In genomic region chr2:202090530-202090929, GRCh38 we compare ENCODE assay signal across 20 cellular contexts. TPM values are rescaled to one million over a fixed set of nuclear protein-coding genes. Genes with fewer than 3 reads are reported as not detected.
DNase-seq lines count a peak whose midpoint lies in the region; ATAC-seq lines count a peak whose summit lies in the region.
"Had no signal": no experiment of that assay in that cellular context is flagged by ENCODE, and none has a peak within 500 bp of the region (broad histone marks: within the 10 kb centered on the region; RNA-seq: fewer than 3 reads in every experiment).

No MANE protein-coding gene starts in this region.

- peak; percentile 78 for ATAC-seq in Right ventricle myocardium superior (ENCODE audit: poor library complexity)
- peak; percentile 29 to 49 for ATAC-seq in right cardiac atrium
- ATAC-seq in HG03175 (IDR thresholded peaks at IDR 0.05; ENCODE audit: unreplicated experiment), result no peak
- ATAC-seq: Panc1 had no signal

- no peak overlapping the region for H3K4me3 ChIP-seq in right cardiac atrium (ENCODE audit: low read length)
- H3K4me3 ChIP-seq: MG63, SK-N-MC had no signal

- H3K27ac ChIP-seq in right cardiac atrium (ENCODE audit: low read length), result no peak overlapping the region
- H3K27ac ChIP-seq: SK-N-MC had no signal

- no peaks in the 10 kb centered on the region for H3K4me1 ChIP-seq in right cardiac atrium (ENCODE audit: control insufficient read depth, insufficient read depth, low read length)

- DNase-seq in Right ventricle myocardium superior, result peak; percentile 46
- no peak for DNase-seq in cardiac septum (ENCODE audit: low spot score)
- DNase-seq in cerebellar cortex (ENCODE audit: low spot score), result peak; percentile 74
- DNase-seq in right cardiac atrium, result peak in 1 of 3 donors; percentile 66
- DNase-seq in retina, result no peak
- DNase-seq in NCI-H187 treated with DMSO at 0.1 percent for 48 hours (lab: John Stamatoyannopoulos, UW), result no peak
- DNase-seq in NCI-H526 treated with DMSO at 0.1 percent for 48 hours (lab: John Stamatoyannopoulos, UW), result no peak
- DNase-seq: Calu3; CD4-positive, alpha-beta T cell; DMS79; H7; MG63; NCI-H1092; NCI-H146; NCI-H82 had no signal

- WGBS in right cardiac atrium, result 41% methylated on average over 7 of the region's 7 CpGs

- no peaks in the 10 kb centered on the region for H3K27me3 ChIP-seq in right cardiac atrium (ENCODE audit: control insufficient read depth, insufficient read depth)
- H3K27me3 ChIP-seq: MG63 had no signal

- intact Hi-C loops in Right ventricle myocardium superior (cut with DNase I), result no loop called here
- intact Hi-C loops in cardiac septum (cut with DNase I), result no loop called here
- intact Hi-C loops in right cardiac atrium (cut with DNase I), result no loop called here

- H3K9me3 ChIP-seq in right cardiac atrium (ENCODE audit: control insufficient read depth, low read length), result no peaks in the 10 kb centered on the region
- H3K9me3 ChIP-seq: MG63 had no signal

RNA-seq across cellular contexts. Expression of gene KIAA2012, which starts 17.5 kb away (rescaled TPM):
- not detected for total RNA-seq in Right ventricle myocardium superior
- total RNA-seq in cardiac septum, result not detected
- total RNA-seq in right cardiac atrium, result not detected
- polyA plus RNA-seq in right cardiac atrium, result not detected
- total RNA-seq: A673; Calu3; CD4-positive, alpha-beta T cell; H7; NCI-H460 had no signal

RNA-seq across cellular contexts. Expression of gene FZD7, which starts 56.9 kb away (rescaled TPM):
- 25.3 TPM for total RNA-seq in Right ventricle myocardium superior
- total RNA-seq in cardiac septum, result 34.7 TPM
- total RNA-seq in right cardiac atrium, result 10 to 100 TPM; 15.2 to 34.3 (median 27.9) TPM
- 8.0 TPM for polyA plus RNA-seq in right cardiac atrium

Comparison
In these comparisons a context has a peak if more than half of its experiments do, and no peak if none do; other contexts are left out.
1. DNase-seq: peak in Right ventricle myocardium superior (single experiment) and cerebellar cortex (single experiment); none in cardiac septum (single experiment), retina (single experiment), NCI-H187 treated with DMSO at 0.1 percent for 48 hours (single experiment) and NCI-H526 treated with DMSO at 0.1 percent for 48 hours (single experiment).